ENCODE assay signal across 9 cellular contexts in genomic region chr12:75792687-75793086, GRCh38.
"Had no signal": no experiment of that assay in that cellular context is flagged by ENCODE, and none has a peak within 500 bp of the region (broad histone marks: within the 10 kb centered on the region; RNA-seq: fewer than 3 reads in every experiment).

No MANE protein-coding gene starts in this region.

- H3K4me3 Mint-ChIP-seq: activated naive CD8-positive, alpha-beta T cell treated with anti-CD3 and anti-CD28 coated beads for 36 hours had no signal

- H3K79me2 ChIP-seq: hepatocyte had no signal

- H3K4me3 ChIP-seq: hepatocyte, thyroid gland, uterus had no signal

- H3K9me3 ChIP-seq: neutrophil, thyroid gland, uterus had no signal

- H3K36me3 Mint-ChIP-seq: activated naive CD8-positive, alpha-beta T cell treated with anti-CD3 and anti-CD28 coated beads for 36 hours had no signal

- H3K4me2 ChIP-seq: hepatocyte had no signal

- DNase-seq: activated gamma-delta T cell treated with Interleukin-2 at 50 U/mL for 16 hours; activated naive CD8-positive, alpha-beta T cell treated with anti-CD3 and anti-CD28 coated beads for 36 hours; activated T-cell treated with anti-CD3 and anti-CD28 coated beads, Interleukin-2, amount 50 U/mL, for 1 hour; anterior cingulate cortex; retina; thyroid gland; uterus had no signal

- H3K4me1 ChIP-seq: thyroid gland, uterus had no signal

- H3K27ac Mint-ChIP-seq: activated naive CD8-positive, alpha-beta T cell treated with anti-CD3 and anti-CD28 coated beads for 36 hours had no signal

- H3K9me3 Mint-ChIP-seq: activated naive CD8-positive, alpha-beta T cell treated with anti-CD3 and anti-CD28 coated beads for 36 hours had no signal

- H3K27ac ChIP-seq: hepatocyte, neutrophil, thyroid gland, uterus had no signal

- H2AFZ ChIP-seq: hepatocyte had no signal

- H3K27me3 ChIP-seq: hepatocyte, thyroid gland, uterus had no signal

- H3K36me3 ChIP-seq: neutrophil, thyroid gland, uterus had no signal
